In the genomic region with DNA sequence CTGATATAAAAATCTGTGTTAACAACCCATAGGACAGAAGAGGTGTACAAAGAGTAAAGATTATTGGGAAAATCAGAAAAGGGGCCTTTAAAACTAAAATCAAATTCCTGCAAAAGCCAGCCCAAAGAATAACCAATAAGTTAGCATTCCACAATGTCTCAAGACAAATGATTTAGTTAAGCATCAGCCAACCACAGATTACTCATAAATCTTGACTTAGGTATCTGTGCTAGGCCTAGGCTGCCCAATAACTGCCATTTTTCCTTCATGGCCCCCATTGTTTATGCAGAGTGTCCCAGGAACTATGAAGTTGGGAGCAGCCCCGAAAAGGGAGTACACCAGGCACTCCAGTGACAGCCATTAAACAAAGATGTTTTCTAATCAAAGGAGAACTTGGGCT, we compare ENCODE assay signal across 28 cellular contexts. TPM values are rescaled to one million over a fixed set of nuclear protein-coding genes. Genes with fewer than 3 reads are reported as not detected.
DNase-seq lines count a peak whose midpoint lies in the region; FAIRE-seq and TF ChIP-seq lines count a peak whose summit lies in the region.
"Had no signal": no experiment of that assay in that cellular context is flagged by ENCODE, and none has a peak within 500 bp of the region (broad histone marks: within the 10 kb centered on the region; RNA-seq: fewer than 3 reads in every experiment).

No MANE protein-coding gene starts in this region.

- intact Hi-C loops in mammary epithelial cell (cut with micrococcal nuclease) (no loop called here), breast epithelium (cut with DNase I; ENCODE audit: low total_unique reads) (loop anchor here (10.0 kb wide), 1 partner anchor 817 kb away; no protein-coding TSS in a partner anchor), kidney (cut with DNase I) (no loop called here)

- CTCF ChIA-PET in mammary epithelial cell (lab: Charles Lee; ENCODE audit: low non-redundant PET): no interaction called here

- BruUV-seq in mammary epithelial cell (replicated peaks; lab: Mats Ljungman, UMichigan): no TSS peak

- H3K4me2 ChIP-seq in mammary epithelial cell (ENCODE audit: insufficient read depth, low read depth, low read length): no peak overlapping the region
- H3K4me2 ChIP-seq: smooth muscle cell had no signal

- no peak overlapping the region for H3K9ac ChIP-seq in mammary epithelial cell (ENCODE audit: insufficient read depth, low read length)
- H3K9ac ChIP-seq in iPS-20b (ENCODE audit: low read depth, low read length): peak overlapping the region; percentile 14; the same call in 1 of the 2 replicates
- no peak overlapping the region for H3K9ac ChIP-seq in kidney (ENCODE audit: low read length in 2 of 2)

- no peaks in the 10 kb centered on the region for H3K9me3 ChIP-seq in mammary epithelial cell (replicated peaks; ENCODE audit: insufficient read depth, low read length)
- H3K9me3 ChIP-seq in breast epithelium: no peaks in the 10 kb centered on the region
- H3K9me3 ChIP-seq in iPS-20b (ENCODE audit: insufficient read depth, low read depth, low read length): no peaks in the 10 kb centered on the region
- H3K9me3 ChIP-seq in kidney (ENCODE audit: control insufficient read depth in 1 of 2, low read length in 2 of 2): no peaks in the 10 kb centered on the region
- H3K9me3 ChIP-seq: lower lobe of right lung, upper lobe of left lung had no signal

- H4K20me1 ChIP-seq in mammary epithelial cell (ENCODE audit: insufficient read depth, low read length): no peaks in the 10 kb centered on the region

- no peak for TF ChIP-seq POLR2A in breast epithelium (IDR thresholded peaks at IDR 0.05)

- in situ Hi-C loops in mammary epithelial cell (cut with MboI; ENCODE audit: low sequenced_read_pairs in 2 of 2): no loop called here

- H3K36me3 ChIP-seq in mammary epithelial cell (ENCODE audit: insufficient read depth, low read length): no peaks in the 10 kb centered on the region
- no peaks in the 10 kb centered on the region for H3K36me3 ChIP-seq in breast epithelium
- H3K36me3 ChIP-seq in iPS-20b (ENCODE audit: insufficient read depth, low read depth, low read length): no peaks in the 10 kb centered on the region
- H3K36me3 ChIP-seq in H7 (replicated peaks; ENCODE audit: control insufficient read depth, insufficient read depth, low read length): no peaks in the 10 kb centered on the region
- no peaks in the 10 kb centered on the region for H3K36me3 ChIP-seq in kidney (ENCODE audit: control insufficient read depth in 1 of 2, insufficient read depth in 2 of 2, low read length in 2 of 2)
- H3K36me3 ChIP-seq: lower lobe of right lung, upper lobe of left lung had no signal

- no peak overlapping the region for H3K4me3 ChIP-seq in mammary epithelial cell (replicated peaks in 1 of 3; ENCODE audit: insufficient read depth in 1 of 3, low read depth in 2 of 3, low read length in 3 of 3)
- no peak overlapping the region for H3K4me3 ChIP-seq in breast epithelium
- H3K4me3 ChIP-seq in iPS-20b (ENCODE audit: low read length): no peak overlapping the region
- no peak overlapping the region for H3K4me3 ChIP-seq in H7 (ENCODE audit: insufficient read depth, low read depth, low read length)
- H3K4me3 ChIP-seq in kidney (ENCODE audit: low read length in 2 of 2): no peak overlapping the region
- H3K4me3 ChIP-seq: lower lobe of right lung, SK-N-MC, smooth muscle cell, upper lobe of left lung had no signal

- H3K27ac ChIP-seq in mammary epithelial cell (ENCODE audit: insufficient read depth, low read depth, low read length) (no peak overlapping the region), breast epithelium (no peak overlapping the region), iPS-20b (ENCODE audit: low read length) (no peak overlapping the region), kidney (ENCODE audit: low read depth in 2 of 2, low read length in 2 of 2) (no peak overlapping the region)
- H3K27ac ChIP-seq: lower lobe of right lung, SK-N-MC, upper lobe of left lung had no signal

- peak overlapping the region; percentile 36 for H2AFZ ChIP-seq in mammary epithelial cell (ENCODE audit: low read depth, low read length)

- DNase-seq in mammary epithelial cell: no peak
- no peak for DNase-seq in breast epithelium (ENCODE audit: low spot score in 2 of 2)
- peak; percentile 31 for DNase-seq in amniotic epithelial cell (ENCODE audit: low read depth)
- DNase-seq in activated effector memory CD4-positive, alpha-beta T cell treated with Interleukin-2 at 50 U/mL for 16 hours: no peak
- no peak for DNase-seq in H7
- DNase-seq in dedifferentiated amniotic fluid mesenchymal stem cell (ENCODE audit: extremely low spot score): no peak
- DNase-seq in kidney: no peak
- DNase-seq: activated CD4-positive, CD25-positive, alpha-beta regulatory T cell treated with anti-CD3 and anti-CD28 coated beads, Interleukin-2, amount 50 U/mL, for 72 hours; activated CD8-positive, alpha-beta T cell treated with anti-CD3 and anti-CD28 coated beads for 36 hours; amygdala; Calu3; CD4-positive, CD25-positive, alpha-beta regulatory T cell; GOT3; lower lobe of right lung; naive thymus-derived CD8-positive, alpha-beta T cell; NCI-H1092 treated with DMSO at 0.1 percent for 48 hours; NCI-H1694 treated with DMSO at 0.1 percent for 48 hours; NCI-H510A; stimulated activated naive CD4-positive, alpha-beta T cell; upper lobe of left lung had no signal

- dilution Hi-C loops in mammary epithelial cell (cut with HindIII; ENCODE audit: low sequenced_read_pairs): no loop called here

- no peak for FAIRE-seq in kidney (lab: Jason Lieb, UNC)
- FAIRE-seq: A204.1, bronchial epithelial cell, GM18507, islet of Langerhans, TTC549 had no signal

- H3K4me1 ChIP-seq in mammary epithelial cell (ENCODE audit: insufficient read depth, low read length): peaks cover 7% of the 10 kb centered on the region
- no peaks in the 10 kb centered on the region for H3K4me1 ChIP-seq in breast epithelium
- peaks cover 16% of the 10 kb centered on the region for H3K4me1 ChIP-seq in iPS-20b (ENCODE audit: insufficient read depth, low read length)
- no peaks in the 10 kb centered on the region for H3K4me1 ChIP-seq in kidney (ENCODE audit: control insufficient read depth in 1 of 2, insufficient read depth in 1 of 2, low read depth in 1 of 2, low read length in 2 of 2)

- H3K27me3 ChIP-seq in mammary epithelial cell (ENCODE audit: insufficient read depth, low read length) (no peaks in the 10 kb centered on the region), breast epithelium (no peaks in the 10 kb centered on the region), iPS-20b (ENCODE audit: insufficient read depth, low read length) (peaks cover 6% of the 10 kb centered on the region; the same call in 1 of the 2 replicates), H7 (ENCODE audit: control insufficient read depth, insufficient read depth, low read length) (0 out of 2 replicates have a peak, but pooled peaks cover under 1% of the 10 kb centered on the region)
- H3K27me3 ChIP-seq: upper lobe of left lung had no signal

- no peak for TF ChIP-seq CTCF in mammary epithelial cell (conservative IDR thresholded peaks at IDR 0.05 in 1 of 2, IDR thresholded peaks at IDR 0.05 in 1 of 2; ENCODE audit: extremely low read depth in 1 of 2, insufficient read depth in 1 of 2, low read depth in 1 of 2, low read length in 2 of 2)
- no peak for TF ChIP-seq CTCF in breast epithelium (IDR thresholded peaks at IDR 0.05)
- no peak for TF ChIP-seq CTCF in kidney (IDR thresholded peaks at IDR 0.05; ENCODE audit: borderline replicate concordance, extremely low read depth, insufficient read depth)

- H3K79me2 ChIP-seq in mammary epithelial cell (ENCODE audit: insufficient read depth, low read length): no peaks in the 10 kb centered on the region

- WGBS in mammary epithelial cell (ENCODE audit: low coverage, missing lambda C conversion rate): 83% methylated on average over 1 of the region's 1 CpG

RNA-seq across cellular contexts. Expression of a gene that starts 7.4 kb away (rescaled TPM):
- 1 to 10 TPM; 1.4 to 3.0 TPM for total RNA-seq in mammary epithelial cell
- 0.09 TPM for polyA plus RNA-seq in mammary epithelial cell
- not detected for polyA minus RNA-seq in mammary epithelial cell
- 10 to 100 TPM; 13.6 to 16.6 (median 13.8) TPM for total RNA-seq in breast epithelium
- 0.52 and 0.62 TPM in 2 replicates for total RNA-seq in H7 (2014; rRNA removed; shearing (Covaris generic))
- total RNA-seq in kidney: 21.4 TPM
- 1.2 TPM for polyA plus RNA-seq in kidney (ENCODE audit: insufficient read depth, low read depth, low replicate concordance)

RNA-seq across cellular contexts. Expression of a gene that starts 55.4 kb away (rescaled TPM):
- 10 to 100 TPM; 10.8 to 16.5 TPM for total RNA-seq in mammary epithelial cell
- polyA plus RNA-seq in mammary epithelial cell: 3.7 TPM
- 4.1 TPM for polyA minus RNA-seq in mammary epithelial cell
- 10 to 100 TPM; 13.8 to 25.5 (median 14.1) TPM for total RNA-seq in breast epithelium
- 4.3 and 7.5 TPM in 2 replicates for total RNA-seq in H7 (2014; rRNA removed; shearing (Covaris generic))
- 26.5 TPM for total RNA-seq in kidney
- 7.4 TPM for polyA plus RNA-seq in kidney (ENCODE audit: insufficient read depth, low read depth, low replicate concordance)

RNA-seq across cellular contexts. Expression of a gene that starts 55.8 kb away (rescaled TPM):
- 10 to 100 TPM; 28.3 to 41.8 TPM for total RNA-seq in mammary epithelial cell
- 36.8 TPM for polyA plus RNA-seq in mammary epithelial cell
- polyA minus RNA-seq in mammary epithelial cell: 164 TPM
- 10 to 100 TPM; 31.2 to 54.4 (median 48.4) TPM for total RNA-seq in breast epithelium
- 46.4 and 55.7 TPM in 2 replicates for total RNA-seq in H7 (2014; rRNA removed; shearing (Covaris generic))
- total RNA-seq in kidney: 29.2 TPM
- polyA plus RNA-seq in kidney (ENCODE audit: insufficient read depth, low read depth, low replicate concordance): 22.9 TPM
